12 cellular contexts compared by ENCODE assay signal in genomic region chr5:58922392-58923171, GRCh38.
A peak's percentile ranks its signal among the peaks of the same experiment; 100 is the strongest.
DNase-seq lines count a peak whose midpoint lies in the region; ATAC-seq, FAIRE-seq and TF ChIP-seq lines count a peak whose summit lies in the region.
"Had no signal": no experiment of that assay in that cellular context is flagged by ENCODE, and none has a peak within 500 bp of the region (broad histone marks: within the 10 kb centered on the region; RNA-seq: fewer than 3 reads in every experiment).

No MANE protein-coding gene starts in this region.

- no peak for FAIRE-seq in keratinocyte (lab: Jason Lieb, UNC)
- no peak for FAIRE-seq in small intestine (lab: Jason Lieb, UNC)

- H3K9ac ChIP-seq in keratinocyte (ENCODE audit: control insufficient read depth, extremely low read depth, insufficient read depth, low read length) (no peak overlapping the region), rectal smooth muscle tissue (ENCODE audit: low read length) (no peak overlapping the region)

- no peaks in the 10 kb centered on the region for H3K27me3 Mint-ChIP-seq in chondrocyte (ENCODE audit: low read depth)
- H3K27me3 Mint-ChIP-seq: activated CD4-positive, alpha-beta memory T cell treated with anti-CD3 and anti-CD28 coated beads for 36 hours had no signal

- peak overlapping the region; percentile 13 for H3K27ac Mint-ChIP-seq in chondrocyte (ENCODE audit: unreplicated experiment)
- H3K27ac Mint-ChIP-seq: activated CD4-positive, alpha-beta memory T cell treated with anti-CD3 and anti-CD28 coated beads for 36 hours; CD4-positive, CD25-positive, alpha-beta regulatory T cell had no signal

- H3K4me1 Mint-ChIP-seq in chondrocyte (ENCODE audit: low read depth): peaks cover 23% of the 10 kb centered on the region
- H3K4me1 Mint-ChIP-seq: CD4-positive, CD25-positive, alpha-beta regulatory T cell had no signal

- H3K27me3 ChIP-seq in keratinocyte (ENCODE audit: control insufficient read depth, extremely low read depth, insufficient read depth, low read length): peaks cover 4% of the 10 kb centered on the region
- H3K27me3 ChIP-seq in rectal smooth muscle tissue (ENCODE audit: control insufficient read depth, insufficient read depth, low read length): no peaks in the 10 kb centered on the region
- no peaks in the 10 kb centered on the region for H3K27me3 ChIP-seq in small intestine (ENCODE audit: control insufficient read depth in 2 of 2, insufficient read depth in 2 of 2, low read length in 2 of 2)
- H3K27me3 ChIP-seq: SJCRH30 had no signal

- TF ChIP-seq CTCF in chondrocyte (IDR thresholded peaks at IDR 0.05) (no peak), keratinocyte (optimal IDR thresholded peaks at IDR 0.05 in 1 of 3, IDR thresholded peaks at IDR 0.05 in 1 of 3, conservative IDR thresholded peaks at IDR 0.05 in 1 of 3; ENCODE audit: extremely low read depth in 1 of 3, insufficient read depth in 2 of 3, low read length in 3 of 3) (no peak)

- H4K20me1 ChIP-seq in keratinocyte (ENCODE audit: control insufficient read depth, extremely low read depth, insufficient read depth, low read length): no peaks in the 10 kb centered on the region

- WGBS in small intestine, 3 donors: 69 to 71% (median 70%) methylated on average over 15 of the region's 15 CpGs

- H3K4me3 Mint-ChIP-seq in chondrocyte (ENCODE audit: unreplicated experiment): no peak overlapping the region
- H3K4me3 Mint-ChIP-seq: activated CD4-positive, alpha-beta memory T cell treated with anti-CD3 and anti-CD28 coated beads for 36 hours; CD4-positive, CD25-positive, alpha-beta regulatory T cell had no signal

- H3K36me3 ChIP-seq in keratinocyte (ENCODE audit: control insufficient read depth in 2 of 2, extremely low read depth in 1 of 2, insufficient read depth in 2 of 2, low read length in 2 of 2): no peaks in the 10 kb centered on the region
- H3K36me3 ChIP-seq in rectal smooth muscle tissue (ENCODE audit: control insufficient read depth, insufficient read depth, low read length): no peaks in the 10 kb centered on the region
- no peaks in the 10 kb centered on the region for H3K36me3 ChIP-seq in small intestine (ENCODE audit: control insufficient read depth in 2 of 2, insufficient read depth in 2 of 2, low read length in 2 of 2)
- H3K36me3 ChIP-seq: SJCRH30 had no signal

- peak overlapping the region; percentile 19 for H3K4me2 ChIP-seq in keratinocyte (ENCODE audit: control insufficient read depth, extremely low read depth, insufficient read depth, low read depth, low read length)

- DNase-seq in C1 segment of cervical spinal cord (lab: John Stamatoyannopoulos, UW): peak; percentile 11 to 85 (median 70)
- no peak for DNase-seq in chondrocyte (ENCODE audit: low spot score)
- DNase-seq in keratinocyte (ENCODE audit: low read depth, low spot score): no peak
- no peak for DNase-seq in small intestine
- no peak for DNase-seq in NCI-H345 treated with DMSO at 0.1 percent for 48 hours (lab: John Stamatoyannopoulos, UW; ENCODE audit: unreplicated experiment)
- no peak for DNase-seq in dedifferentiated amniotic fluid mesenchymal stem cell (ENCODE audit: extremely low spot score)
- DNase-seq: activated CD4-positive, alpha-beta memory T cell treated with anti-CD3 and anti-CD28 coated beads for 36 hours; CD4-positive, CD25-positive, alpha-beta regulatory T cell; NCI-H1105 treated with DMSO at 0.1 percent for 48 hours; SJCRH30 had no signal

- H2AFZ ChIP-seq in keratinocyte (ENCODE audit: control insufficient read depth, low read length): peak overlapping the region; percentile 4

- ATAC-seq in GM18907 (IDR thresholded peaks at IDR 0.05; ENCODE audit: unreplicated experiment): no peak

- dilution Hi-C loops in keratinocyte (cut with MboI; ENCODE audit: extremely low pct_ligation_motif_present, low sequenced_read_pairs): no loop called here

- H3K9me1 ChIP-seq in keratinocyte (ENCODE audit: control insufficient read depth, extremely low read depth, insufficient read depth, low read length): no peaks in the 10 kb centered on the region

- peaks cover 11% of the 10 kb centered on the region for H3K4me1 ChIP-seq in keratinocyte (ENCODE audit: control insufficient read depth, extremely low read depth, insufficient read depth, low read length)
- H3K4me1 ChIP-seq in rectal smooth muscle tissue (ENCODE audit: control insufficient read depth, insufficient read depth, low read length): peaks cover 8% of the 10 kb centered on the region
- no peaks in the 10 kb centered on the region for H3K4me1 ChIP-seq in small intestine (ENCODE audit: control insufficient read depth in 2 of 2, insufficient read depth in 1 of 2, low read depth in 1 of 2, low read length in 1 of 2)
- H3K4me1 ChIP-seq: SJCRH30 had no signal

- no peaks in the 10 kb centered on the region for H3K9me3 ChIP-seq in keratinocyte (ENCODE audit: control insufficient read depth, low read depth, low read length)
- H3K9me3 ChIP-seq in small intestine (ENCODE audit: control insufficient read depth, low read depth): no peaks in the 10 kb centered on the region
- H3K9me3 ChIP-seq: SJCRH30 had no signal

- no peaks in the 10 kb centered on the region for H3K36me3 Mint-ChIP-seq in chondrocyte (ENCODE audit: low read depth)
- H3K36me3 Mint-ChIP-seq: activated CD4-positive, alpha-beta memory T cell treated with anti-CD3 and anti-CD28 coated beads for 36 hours; CD4-positive, CD25-positive, alpha-beta regulatory T cell had no signal

- H3K4me3 ChIP-seq in keratinocyte (ENCODE audit: control insufficient read depth in 2 of 3, extremely low read depth in 1 of 3, insufficient read depth in 2 of 3, low read depth in 1 of 3, low read length in 3 of 3): no peak overlapping the region
- H3K4me3 ChIP-seq in rectal smooth muscle tissue (ENCODE audit: low read length): no peak overlapping the region
- no peak overlapping the region for H3K4me3 ChIP-seq in small intestine (ENCODE audit: low read depth in 1 of 2, low read length in 2 of 2)
- H3K4me3 ChIP-seq: SJCRH30 had no signal

- no peaks in the 10 kb centered on the region for H3K79me2 ChIP-seq in keratinocyte (ENCODE audit: control insufficient read depth, insufficient read depth, low read length)

- peaks cover 3% of the 10 kb centered on the region for H3K9me3 Mint-ChIP-seq in chondrocyte (ENCODE audit: low read depth)
- H3K9me3 Mint-ChIP-seq: activated CD4-positive, alpha-beta memory T cell treated with anti-CD3 and anti-CD28 coated beads for 36 hours had no signal

- H3K27ac ChIP-seq in keratinocyte (ENCODE audit: control insufficient read depth, insufficient read depth, low read length) (no peak overlapping the region), rectal smooth muscle tissue (ENCODE audit: low read depth, low read length) (peak overlapping the region; percentile 63), small intestine (ENCODE audit: low read depth in 1 of 2, low read length in 1 of 2) (no peak overlapping the region)
- H3K27ac ChIP-seq: SJCRH30 had no signal

Comparison
In these comparisons a context has a peak if more than half of its experiments do, and no peak if none do; other contexts are left out.
1. DNase-seq: peak in C1 segment of cervical spinal cord (14 of 14); none in chondrocyte (single experiment), keratinocyte (single experiment), small intestine (single experiment), NCI-H345 treated with DMSO at 0.1 percent for 48 hours (single experiment) and dedifferentiated amniotic fluid mesenchymal stem cell (single experiment).